In genomic region chr3:142964150-142964498, GRCh38 we compare ENCODE assay signal across 9 cellular contexts. TPM values are rescaled to one million over a fixed set of nuclear protein-coding genes. Genes with fewer than 3 reads are reported as not detected.
DNase-seq lines count a peak whose midpoint lies in the region; ATAC-seq and TF ChIP-seq lines count a peak whose summit lies in the region.
"Had no signal": no experiment of that assay in that cellular context is flagged by ENCODE, and none has a peak within 500 bp of the region (broad histone marks: within the 10 kb centered on the region; RNA-seq: fewer than 3 reads in every experiment).

No MANE protein-coding gene starts in this region.

- intact Hi-C loops in A673 (cut with micrococcal nuclease; ENCODE audit: unreplicated experiment), result no loop called here

- peaks cover 59% of the 10 kb centered on the region for H3K27me3 ChIP-seq in A673 (replicated peaks; ENCODE audit: insufficient read depth, low read depth, low read length, poor library complexity)
- peaks cover 26 to 41% of the 10 kb centered on the region in 2 donors for H3K27me3 ChIP-seq in mucosa of rectum (ENCODE audit: control insufficient read depth in 2 of 2, insufficient read depth in 2 of 2, low read length in 2 of 2)

- TF ChIP-seq CTCF in A673 (conservative IDR thresholded peaks at IDR 0.05; ENCODE audit: low read depth, low read length) (no peak), chondrocyte (IDR thresholded peaks at IDR 0.05) (no peak), GM13976 (IDR thresholded peaks at IDR 0.05; ENCODE audit: borderline replicate concordance, control extremely low read depth, extremely low read depth, insufficient read depth, missing control alignments) (no peak)

- no peak overlapping the region for H3K9ac ChIP-seq in mucosa of rectum (ENCODE audit: low read depth in 1 of 2, low read length in 2 of 2)

- H3K9me3 ChIP-seq in A673 (ENCODE audit: low read depth, low read length, poor library complexity, severe bottlenecking), result no peaks in the 10 kb centered on the region
- no peaks in the 10 kb centered on the region for H3K9me3 ChIP-seq in mucosa of rectum (ENCODE audit: control insufficient read depth in 2 of 2, low read length in 2 of 2)

- H3K4me3 Mint-ChIP-seq in chondrocyte (ENCODE audit: unreplicated experiment), result peak overlapping the region; percentile 71

- in situ Hi-C loops in GM13976 (cut with MboI; ENCODE audit: low sequenced_read_pairs, unreplicated experiment), result no loop called here

- peaks cover 36% of the 10 kb centered on the region for H3K27me3 Mint-ChIP-seq in chondrocyte (ENCODE audit: low read depth)

- ATAC-seq in HG03354 (IDR thresholded peaks at IDR 0.05; ENCODE audit: poor library complexity, severe bottlenecking, unreplicated experiment) (peak; percentile 9), HG03039 (IDR thresholded peaks at IDR 0.05; ENCODE audit: unreplicated experiment) (no peak)

- H3K4me1 ChIP-seq in A673 (ENCODE audit: insufficient read depth, low read length, poor library complexity, severe bottlenecking) (peaks cover 3% of the 10 kb centered on the region), mucosa of rectum (ENCODE audit: control insufficient read depth in 2 of 2, insufficient read depth in 2 of 2, low read length in 2 of 2) (peaks cover 2% of the 10 kb centered on the region in 2 donors)

- CTCF ChIA-PET in A673 (lab: Charles Lee), result no interaction called here

- H3K27ac ChIP-seq in A673 (ENCODE audit: low read depth, low read length, poor library complexity, severe bottlenecking) (no peak overlapping the region), mucosa of rectum (ENCODE audit: low read depth in 2 of 2, low read length in 2 of 2) (no peak overlapping the region)

- H3K36me3 Mint-ChIP-seq in chondrocyte (ENCODE audit: low read depth), result peaks cover 2% of the 10 kb centered on the region

- peaks cover 4% of the 10 kb centered on the region for H3K4me1 Mint-ChIP-seq in chondrocyte (ENCODE audit: low read depth)

- POLR2A ChIA-PET in A673 (lab: Charles Lee; ENCODE audit: low non-redundant PET), result no interaction called here

- H3K36me3 ChIP-seq in A673 (ENCODE audit: insufficient read depth, low read length, poor library complexity, severe bottlenecking) (no peaks in the 10 kb centered on the region), mucosa of rectum (ENCODE audit: control insufficient read depth in 2 of 2, insufficient read depth in 2 of 2, low read length in 2 of 2) (no peaks in the 10 kb centered on the region)

- no TSS peak for BruUV-seq in A673 (replicated peaks; lab: Mats Ljungman, UMichigan)

- H3K27ac Mint-ChIP-seq in chondrocyte (ENCODE audit: unreplicated experiment), result no peak overlapping the region

- H3K9me3 Mint-ChIP-seq in chondrocyte (ENCODE audit: low read depth), result no peaks in the 10 kb centered on the region

- peak overlapping the region; percentile 60 for H3K4me3 ChIP-seq in A673 (ENCODE audit: low read depth, low read length, poor library complexity, severe bottlenecking)
- peak overlapping the region; percentile 35 to 37 for H3K4me3 ChIP-seq in mucosa of rectum (ENCODE audit: low read length in 2 of 2)

- DNase-seq in A673 (ENCODE audit: low spot score) (no peak), chondrocyte (ENCODE audit: low spot score) (no peak), SW 1271 (lab: John Stamatoyannopoulos, UW) (no peak), GM13976 (ENCODE audit: low spot score) (no peak)
- no peak for DNase-seq in NK-92 treated with Interleukin-12 subunit alpha and Interleukin-12 subunit beta, amount 100 ng/mL, for 24 hours (lab: John Stamatoyannopoulos, UW)

RNA-seq across cellular contexts. Expression of gene PAQR9, which starts 0.7 kb away (rescaled TPM):
- total RNA-seq in A673 (2021) (0.19 and 0.28 TPM in 2 replicates), chondrocyte (not detected in 3 replicates)
- total RNA-seq: RPMI7951 had no signal

RNA-seq across cellular contexts. Expression of gene U2SURP, which starts 37.2 kb away (rescaled TPM):
- total RNA-seq in A673 (2021) (164 and 165 TPM in 2 replicates), chondrocyte (63.0 to 72.9 TPM (median 63.7 TPM) in 3 replicates)
